8 cellular contexts compared by ENCODE assay signal in the genomic region with DNA sequence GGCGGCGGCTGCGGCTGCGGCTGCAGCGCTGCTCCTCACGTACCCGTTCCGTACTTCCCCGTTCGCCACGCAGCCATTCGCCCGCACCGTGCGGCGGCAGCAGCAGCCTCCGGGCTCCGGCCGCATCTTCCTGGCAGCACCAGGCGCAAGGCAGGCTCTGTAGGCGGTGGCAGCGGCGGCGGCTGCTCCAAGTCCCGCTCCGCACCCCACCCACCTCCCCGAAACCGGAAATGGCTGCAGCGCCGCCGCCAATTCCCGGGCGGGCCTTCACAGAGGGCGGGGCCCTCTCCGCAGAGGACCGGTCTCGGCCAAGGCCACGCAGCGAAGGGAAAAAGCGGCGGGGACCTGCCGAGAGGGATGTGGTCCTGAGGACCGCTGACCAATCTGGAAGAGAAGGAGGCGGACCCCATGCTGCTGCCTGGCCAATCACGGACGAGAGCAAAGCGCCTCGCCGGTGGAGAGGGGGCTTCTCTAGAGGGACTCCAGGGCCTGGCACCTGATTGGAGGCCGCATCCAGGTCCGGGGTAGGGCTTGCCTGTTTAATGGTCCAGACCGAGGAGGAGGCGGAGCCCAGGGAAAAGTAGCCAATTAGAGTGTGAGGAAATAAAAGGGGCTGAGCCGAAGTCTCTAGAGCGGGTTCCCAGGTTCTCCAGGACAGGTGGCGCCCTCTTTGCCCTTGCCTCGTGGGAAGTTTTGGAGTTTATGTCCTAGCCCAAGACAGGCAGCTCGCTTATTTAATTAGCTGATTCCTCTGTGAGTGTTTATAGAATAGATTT. TPM values are rescaled to one million over a fixed set of nuclear protein-coding genes. Genes with fewer than 3 reads are reported as not detected.
DNase-seq lines count a peak whose midpoint lies in the region; ATAC-seq and TF ChIP-seq lines count a peak whose summit lies in the region.

A gene with protein sequence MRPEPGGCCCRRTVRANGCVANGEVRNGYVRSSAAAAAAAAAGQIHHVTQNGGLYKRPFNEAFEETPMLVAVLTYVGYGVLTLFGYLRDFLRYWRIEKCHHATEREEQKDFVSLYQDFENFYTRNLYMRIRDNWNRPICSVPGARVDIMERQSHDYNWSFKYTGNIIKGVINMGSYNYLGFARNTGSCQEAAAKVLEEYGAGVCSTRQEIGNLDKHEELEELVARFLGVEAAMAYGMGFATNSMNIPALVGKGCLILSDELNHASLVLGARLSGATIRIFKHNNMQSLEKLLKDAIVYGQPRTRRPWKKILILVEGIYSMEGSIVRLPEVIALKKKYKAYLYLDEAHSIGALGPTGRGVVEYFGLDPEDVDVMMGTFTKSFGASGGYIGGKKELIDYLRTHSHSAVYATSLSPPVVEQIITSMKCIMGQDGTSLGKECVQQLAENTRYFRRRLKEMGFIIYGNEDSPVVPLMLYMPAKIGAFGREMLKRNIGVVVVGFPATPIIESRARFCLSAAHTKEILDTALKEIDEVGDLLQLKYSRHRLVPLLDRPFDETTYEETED (minus strand): TSS at position 184 of the 776 bp plus-strand sequence. CDS start 58 bp downstream, at position 126.

- H3K79me2 ChIP-seq in OCI-LY3 (ENCODE audit: low read length) = peaks cover 24% of the 10 kb centered on the region

- H3K4me1 Mint-ChIP-seq in endothelial cell (ENCODE audit: unreplicated experiment) (peaks cover 19% of the 10 kb centered on the region), mesothelial cell of epicardium (peaks cover 37% of the 10 kb centered on the region)

- H3K4me3 Mint-ChIP-seq in endothelial cell (ENCODE audit: unreplicated experiment) = peak within 1 kb of the TSS; percentile 97
- H3K4me3 Mint-ChIP-seq in mesothelial cell of epicardium = peak within 1 kb of the TSS; percentile 93

- TF ChIP-seq CTCF in OCI-LY3 (IDR thresholded peaks at IDR 0.05; ENCODE audit: low read depth, low read length) = peak; percentile 42; the same call in 1 of the 2 replicates
- no peak for TF ChIP-seq CTCF in endothelial cell (IDR thresholded peaks at IDR 0.05; ENCODE audit: unreplicated experiment)
- TF ChIP-seq CTCF in mesothelial cell of epicardium (IDR thresholded peaks at IDR 0.05; ENCODE audit: unreplicated experiment) = no peak

- H3K27me3 Mint-ChIP-seq in endothelial cell (ENCODE audit: unreplicated experiment) (peaks cover 1% of the 10 kb centered on the region), mesothelial cell of epicardium (ENCODE audit: low read depth) (peaks cover 11% of the 10 kb centered on the region)

- H3K4me3 ChIP-seq in OCI-LY3 (ENCODE audit: low read length) = peak within 1 kb of the TSS; percentile 92

- peak within 1 kb of the TSS; percentile 85 for H2AFZ ChIP-seq in OCI-LY3 (ENCODE audit: low read depth, low read length)

- H3K27me3 ChIP-seq in OCI-LY3 (ENCODE audit: low read depth, low read length) = no peaks in the 10 kb centered on the region

- H3K27ac Mint-ChIP-seq in endothelial cell (ENCODE audit: unreplicated experiment) = peak within 1 kb of the TSS; percentile 74
- H3K27ac Mint-ChIP-seq in mesothelial cell of epicardium = peak within 1 kb of the TSS; percentile 92

- no peaks in the 10 kb centered on the region for H4K20me1 ChIP-seq in OCI-LY3 (ENCODE audit: insufficient read depth, low read length)

- peak within 1 kb of the TSS; percentile 81 for H3K4me2 ChIP-seq in OCI-LY3 (ENCODE audit: low read length)

- H3K9me3 ChIP-seq in OCI-LY3 (ENCODE audit: insufficient read depth, low read length) = no peaks in the 10 kb centered on the region

- H3K36me3 Mint-ChIP-seq in endothelial cell (ENCODE audit: low read depth, unreplicated experiment) = no peaks in the 10 kb centered on the region
- H3K36me3 Mint-ChIP-seq in mesothelial cell of epicardium = no peaks in the 10 kb centered on the region

- H3K4me1 ChIP-seq in OCI-LY3 (ENCODE audit: low read length) = peaks cover 5% of the 10 kb centered on the region

- H3K9ac ChIP-seq in OCI-LY3 (ENCODE audit: low read length) = peak within 1 kb of the TSS; percentile 84

- DNase-seq in DMS 273 treated with DMSO at 0.1 percent for 48 hours (lab: John Stamatoyannopoulos, UW) (peak; percentile 99), HuH-7.5 (ENCODE audit: low spot score) (peak; percentile 97), endothelial cell (ENCODE audit: low spot score) (peak; percentile 95), mesothelial cell of epicardium (ENCODE audit: low spot score in 2 of 2, unreplicated experiment in 2 of 2) (peak; percentile 94 to 97)
- DNase-seq in activated CD8-positive, alpha-beta memory T cell treated with anti-CD3 and anti-CD28 coated beads, Interleukin-2, amount 50 U/mL, for 48 hours = peak; percentile 94
- peak; percentile 97 for DNase-seq in stimulated activated CD8-positive, alpha-beta memory T cell treated with anti-CD3 and anti-CD28 coated beads, Interleukin-15, amount 100 ng/mL, for 48 hours (ENCODE audit: low read depth in 2 of 2)

- H3K9me3 Mint-ChIP-seq in endothelial cell (ENCODE audit: unreplicated experiment) (no peaks in the 10 kb centered on the region), mesothelial cell of epicardium (no peaks in the 10 kb centered on the region)

- no peaks in the 10 kb centered on the region for H3K36me3 ChIP-seq in OCI-LY3 (replicated peaks; ENCODE audit: low read depth, low read length)

- ATAC-seq in GM21526 (IDR thresholded peaks at IDR 0.05; ENCODE audit: low FRiP score, unreplicated experiment) = peak; percentile 96

- peak within 1 kb of the TSS; percentile 19 for H3K27ac ChIP-seq in OCI-LY3 (ENCODE audit: low read length)

RNA-seq across cellular contexts. Expression of the gene that starts here (rescaled TPM):
- total RNA-seq in endothelial cell (ENCODE audit: unreplicated experiment) = 63.6 TPM
- 34.1 to 36.6 TPM (median 35.8 TPM) in 3 replicates for total RNA-seq in mesothelial cell of epicardium

Comparison
In these comparisons a context has a peak if more than half of its experiments do, and no peak if none do; other contexts are left out.
1. Peak in every context shown above with its lines: DNase-seq, ATAC-seq, H3K4me3 ChIP-seq and H3K27ac ChIP-seq.